ENCODE assay signal across 18 cellular contexts in the genomic region with DNA sequence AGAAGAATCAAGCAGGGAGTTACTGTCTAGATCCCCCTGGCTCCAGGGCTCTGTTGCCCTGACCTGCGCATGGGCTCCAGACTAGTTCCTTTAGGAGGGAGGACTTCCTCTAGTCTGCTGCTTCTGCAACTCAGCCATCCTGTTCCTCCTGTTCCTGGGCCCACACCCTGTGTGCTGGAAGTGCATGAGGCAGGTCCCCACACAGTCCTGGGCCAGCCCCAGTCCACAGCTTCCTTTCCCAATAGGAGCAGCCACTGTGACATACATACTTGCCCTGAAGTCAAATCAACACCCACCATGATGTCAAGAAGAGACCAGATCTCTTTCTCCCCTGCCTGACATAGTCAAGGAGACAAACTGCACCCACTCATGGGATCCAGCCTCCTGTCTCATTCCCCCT. TPM values are rescaled to one million over a fixed set of nuclear protein-coding genes. Genes with fewer than 3 reads are reported as not detected.
DNase-seq lines count a peak whose midpoint lies in the region; ATAC-seq and TF ChIP-seq lines count a peak whose summit lies in the region.
"Had no signal": no experiment of that assay in that cellular context is flagged by ENCODE, and none has a peak within 500 bp of the region (broad histone marks: within the 10 kb centered on the region; RNA-seq: fewer than 3 reads in every experiment).

No MANE protein-coding gene starts in this region.

- peaks cover 5% of the 10 kb centered on the region for H3K27me3 Mint-ChIP-seq in mesothelial cell of epicardium (ENCODE audit: low read depth)
- H3K27me3 Mint-ChIP-seq: activated CD4-positive, alpha-beta T cell treated with anti-CD3 and anti-CD28 coated beads, Interleukin-2, amount 10 ng/mL, durations not matched to agents 24 days and 14 days had no signal

- peak overlapping the region; percentile 77 for H3K27ac Mint-ChIP-seq in mesothelial cell of epicardium
- H3K27ac Mint-ChIP-seq: activated CD4-positive, alpha-beta T cell treated with anti-CD3 and anti-CD28 coated beads, Interleukin-2, amount 10 ng/mL, durations not matched to agents 24 days and 14 days had no signal

- no peak overlapping the region for H3K4me3 Mint-ChIP-seq in mesothelial cell of epicardium
- H3K4me3 Mint-ChIP-seq: activated CD4-positive, alpha-beta T cell treated with anti-CD3 and anti-CD28 coated beads, Interleukin-2, amount 10 ng/mL, durations not matched to agents 24 days and 14 days had no signal

- ATAC-seq in esophagus mucosa, result peak; percentile 93
- no peak for ATAC-seq in GM21576 (IDR thresholded peaks at IDR 0.05; ENCODE audit: unreplicated experiment)
- ATAC-seq in GM21447 (IDR thresholded peaks at IDR 0.05; ENCODE audit: unreplicated experiment), result no peak
- ATAC-seq in HG03432 (IDR thresholded peaks at IDR 0.05; ENCODE audit: unreplicated experiment), result no peak

- no peaks in the 10 kb centered on the region for H3K9me3 Mint-ChIP-seq in mesothelial cell of epicardium
- H3K9me3 Mint-ChIP-seq: activated CD4-positive, alpha-beta T cell treated with anti-CD3 and anti-CD28 coated beads, Interleukin-2, amount 10 ng/mL, durations not matched to agents 24 days and 14 days had no signal

- TF ChIP-seq POLR2A in NB4 (IDR thresholded peaks at IDR 0.05; ENCODE audit: extremely low read depth, insufficient read length), result no peak

- peaks cover 23% of the 10 kb centered on the region for H3K4me1 Mint-ChIP-seq in mesothelial cell of epicardium

- DNase-seq in Ammon's horn (ENCODE audit: low spot score), result peak; percentile 10
- DNase-seq in NB4 (ENCODE audit: low read depth), result peak; percentile 57
- DNase-seq in mesothelial cell of epicardium (ENCODE audit: low spot score in 2 of 2, unreplicated experiment in 2 of 2), result no peak
- no peak for DNase-seq in NCI-H2081 (lab: John Stamatoyannopoulos, UW)
- DNase-seq: activated CD4-positive, alpha-beta T cell treated with anti-CD3 and anti-CD28 coated beads, Interleukin-2, amount 10 ng/mL, durations not matched to agents 24 days and 14 days; MG63; midbrain; posterior cingulate gyrus had no signal

- TF ChIP-seq CTCF in NB4 (IDR thresholded peaks at IDR 0.05; ENCODE audit: low read depth, low read length) (no peak), mesothelial cell of epicardium (IDR thresholded peaks at IDR 0.05; ENCODE audit: unreplicated experiment) (no peak)

- H3K36me3 Mint-ChIP-seq in mesothelial cell of epicardium, result no peaks in the 10 kb centered on the region

- no peak overlapping the region for H3K4me3 ChIP-seq in NB4 (ENCODE audit: low read depth, low read length)
- H3K4me3 ChIP-seq: adrenal gland, MG63, thoracic aorta had no signal

RNA-seq across cellular contexts. Expression of gene SDR9C7, which starts 1.3 kb away (rescaled TPM):
- 26.0 TPM for total RNA-seq in esophagus mucosa
- total RNA-seq in mesothelial cell of epicardium, result 0.20 to 0.40 TPM (median 0.29 TPM) in 3 replicates
- total RNA-seq: activated CD4-positive, alpha-beta T cell treated with anti-CD3 and anti-CD28 coated beads, Interleukin-2, amount 10 ng/mL, durations not matched to agents 24 days and 14 days; adrenal gland; fibroblast of lung; OCI-LY7; T-helper 1 cell treated with Interleukin-12 subunit alpha and Interleukin-12 subunit beta and Interleukin-4 antibody, amounts not matched to agents 30 ng/mL and 1 ng/mL, for 36 hours had no signal

RNA-seq across cellular contexts. Expression of gene RDH16, which starts 24.5 kb away (rescaled TPM):
- total RNA-seq in esophagus mucosa, result 2.4 TPM
- 1.00 to 1.3 TPM (median 1.1 TPM) in 3 replicates for total RNA-seq in mesothelial cell of epicardium
- total RNA-seq: H4 had no signal

Comparison
In these comparisons a context has a peak if more than half of its experiments do, and no peak if none do; other contexts are left out.
1. DNase-seq: peak in Ammon's horn (single experiment) and NB4 (single experiment); none in mesothelial cell of epicardium (0 of 2) and NCI-H2081 (0 of 2).
2. RNA of gene SDR9C7, which starts 1.3 kb away (total RNA-seq): 26.0 TPM in esophagus mucosa (single experiment); 0.20 to 0.40 TPM in mesothelial cell of epicardium; every median in the first group is over 10 times any median in the second.